21 cellular contexts compared by ENCODE assay signal in the genomic region with DNA sequence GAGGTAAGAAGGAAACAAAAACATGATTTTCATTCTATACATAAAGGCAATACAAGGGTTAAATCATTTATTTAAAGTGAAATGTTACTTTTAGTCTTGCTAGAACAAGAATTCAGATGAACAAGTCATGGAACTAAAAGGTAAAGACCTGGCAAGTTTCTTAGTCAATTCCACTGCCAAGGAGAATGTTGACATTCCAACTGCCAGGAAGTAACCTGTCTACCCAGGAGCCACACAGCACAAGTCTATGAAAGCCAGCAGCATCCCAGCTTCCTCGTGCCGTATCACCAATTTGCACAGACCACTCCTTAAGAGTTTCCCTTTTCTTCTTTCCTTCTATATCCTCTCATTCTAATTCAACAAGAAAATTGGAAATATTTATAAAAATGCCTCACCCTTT.
"Had no signal": no experiment of that assay in that cellular context is flagged by ENCODE, and none has a peak within 500 bp of the region (broad histone marks: within the 10 kb centered on the region; RNA-seq: fewer than 3 reads in every experiment).

No MANE protein-coding gene starts in this region.

- H3K4me1 ChIP-seq: SJSA1 had no signal

- H3K9me3 Mint-ChIP-seq: activated CD4-positive, alpha-beta T cell treated with anti-CD3 and anti-CD28 coated beads, Interleukin-2, amount 10 ng/mL, durations not matched to agents 7 days and 5 days; activated T-helper 17 cell treated with anti-CD3 and anti-CD28 coated beads, Interleukin-2, amount 50 U/mL, for 72 hours; T-helper 1 cell treated with Interleukin-12 subunit alpha and Interleukin-12 subunit beta and Interleukin-4 antibody, amounts not matched to agents 30 μg/mL and 1 μg/mL, for 36 hours had no signal

- H3K4me3 ChIP-seq: SJSA1 had no signal

- H3K9me3 ChIP-seq: SJSA1 had no signal

- H3K4me3 Mint-ChIP-seq: activated CD4-positive, alpha-beta memory T cell treated with anti-CD3 and anti-CD28 coated beads for 36 hours; activated CD4-positive, alpha-beta T cell treated with anti-CD3 and anti-CD28 coated beads, Interleukin-2, amount 10 ng/mL, durations not matched to agents 7 days and 5 days; activated T-helper 17 cell treated with anti-CD3 and anti-CD28 coated beads, Interleukin-2, amount 50 U/mL, for 72 hours; T-helper 1 cell treated with Interleukin-12 subunit alpha and Interleukin-12 subunit beta and Interleukin-4 antibody, amounts not matched to agents 30 μg/mL and 1 μg/mL, for 36 hours had no signal

- H3K4me1 Mint-ChIP-seq: activated CD4-positive, alpha-beta T cell treated with anti-CD3 and anti-CD28 coated beads, Interleukin-2, amount 10 ng/mL, durations not matched to agents 7 days and 5 days; activated T-helper 17 cell treated with anti-CD3 and anti-CD28 coated beads, Interleukin-2, amount 50 U/mL, for 72 hours had no signal

- DNase-seq: activated CD4-positive, alpha-beta memory T cell treated with anti-CD3 and anti-CD28 coated beads for 36 hours; activated CD4-positive, alpha-beta T cell treated with anti-CD3 and anti-CD28 coated beads, Interleukin-2, amount 10 ng/mL, durations not matched to agents 7 days and 5 days; activated CD4-positive, CD25-positive, alpha-beta regulatory T cell; activated CD8-positive, alpha-beta memory T cell treated with anti-CD3 and anti-CD28 coated beads, Interleukin-2, amount 50 U/mL, for 4 hours; activated gamma-delta T cell treated with Interleukin-2 at 50 U/mL for 16 hours; activated naive CD4-positive, alpha-beta T cell treated with anti-CD3 and anti-CD28 coated beads, Interleukin-2, amount 50 U/mL, for 16 hours; activated T-cell treated with anti-CD3 and anti-CD28 coated beads, Interleukin-2, amount 50 U/mL, for 1 hour; anterior cingulate cortex; MM.1S; NCI-H1105; NCI-H1436; NCI-H1694 treated with DMSO at 0.1 percent for 48 hours; NCI-H2029 treated with DMSO at 0.1 percent for 48 hours; NCI-H446; NCI-H524; PC-3; SHP77; T-helper 9 cell had no signal

- H3K27me3 Mint-ChIP-seq: activated CD4-positive, alpha-beta memory T cell treated with anti-CD3 and anti-CD28 coated beads for 36 hours; activated CD4-positive, alpha-beta T cell treated with anti-CD3 and anti-CD28 coated beads, Interleukin-2, amount 10 ng/mL, durations not matched to agents 7 days and 5 days; activated T-helper 17 cell treated with anti-CD3 and anti-CD28 coated beads, Interleukin-2, amount 50 U/mL, for 72 hours had no signal

- ATAC-seq: activated T-helper 17 cell treated with anti-CD3 and anti-CD28 coated beads, Interleukin-2, amount 50 U/mL, for 72 hours; PC-3 had no signal

- H3K27ac Mint-ChIP-seq: activated CD4-positive, alpha-beta memory T cell treated with anti-CD3 and anti-CD28 coated beads for 36 hours; activated CD4-positive, alpha-beta T cell treated with anti-CD3 and anti-CD28 coated beads, Interleukin-2, amount 10 ng/mL, durations not matched to agents 7 days and 5 days; activated T-helper 17 cell treated with anti-CD3 and anti-CD28 coated beads, Interleukin-2, amount 50 U/mL, for 72 hours; T-helper 1 cell treated with Interleukin-12 subunit alpha and Interleukin-12 subunit beta and Interleukin-4 antibody, amounts not matched to agents 30 μg/mL and 1 μg/mL, for 36 hours had no signal

- H3K27me3 ChIP-seq: SJSA1 had no signal

- H3K27ac ChIP-seq: SJSA1 had no signal
